17 cellular contexts compared by ENCODE assay signal in the genomic region with DNA sequence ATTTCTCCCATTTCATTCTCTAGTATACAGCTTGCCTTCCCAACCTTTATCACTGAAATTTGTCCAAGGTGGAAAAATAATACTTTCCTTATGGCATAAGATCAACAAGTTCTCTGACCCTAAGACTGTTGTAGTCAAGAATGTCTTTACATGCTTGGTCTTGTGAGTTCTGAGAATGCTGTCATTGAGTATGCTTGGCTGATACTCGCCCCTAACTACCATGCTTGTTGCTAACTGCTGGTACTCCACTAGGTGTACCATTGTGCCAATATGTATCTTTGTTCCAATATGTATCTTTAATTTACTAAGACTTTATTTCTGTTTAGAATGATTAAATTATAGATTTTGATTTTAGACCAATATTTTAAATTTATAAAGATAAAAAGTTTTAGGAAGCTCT.
A peak's percentile ranks its signal among the peaks of the same experiment; 100 is the strongest.
DNase-seq lines count a peak whose midpoint lies in the region; ATAC-seq, FAIRE-seq and TF ChIP-seq lines count a peak whose summit lies in the region.
"Had no signal": no experiment of that assay in that cellular context is flagged by ENCODE, and none has a peak within 500 bp of the region (broad histone marks: within the 10 kb centered on the region; RNA-seq: fewer than 3 reads in every experiment).

No MANE protein-coding gene starts in this region.

- H3K23ac ChIP-seq in H9 (ENCODE audit: insufficient read length, low read depth, low read length) = no peak overlapping the region

- H4K20me1 ChIP-seq in H9 (ENCODE audit: control insufficient read depth, insufficient read depth, insufficient read length) = no peaks in the 10 kb centered on the region
- H4K20me1 ChIP-seq: BLaER1 treated with 17β-estradiol and CSF1 and Interleukin-3, amounts not matched to agents 10 nM and 100 nM had no signal

- no peak overlapping the region for H2BK20ac ChIP-seq in H9 (ENCODE audit: low read depth, low read length, poor library complexity, severe bottlenecking)

- no CpG with 5 or more reads among the region's 1 CpG for WGBS in H9 (ENCODE audit: extremely low coverage, insufficient read length, low lambda C conversion rate)
- 93% methylated on average over 1 of the region's 1 CpG; no CpG with 5 or more reads in 1 of the 2 experiments for WGBS in endodermal cell (ENCODE audit: insufficient coverage in 1 of 2, insufficient read length in 1 of 2), 2 experiments

- H3K9me3 Mint-ChIP-seq in H9 = no peaks in the 10 kb centered on the region; a peak in 1 of 5 replicates
- no peaks in the 10 kb centered on the region for H3K9me3 Mint-ChIP-seq in endodermal cell
- H3K9me3 Mint-ChIP-seq in natural killer cell treated with Interleukin-12 subunit alpha and Interleukin-12 subunit beta and Interleukin-15 and Interleukin-18, amount 100 ng/mL, for 72 hours = peaks cover 17% of the 10 kb centered on the region

- H3K18ac ChIP-seq in H9 (ENCODE audit: insufficient read length, low read depth, low read length) = no peak overlapping the region

- H3K9ac ChIP-seq in H9 (ENCODE audit: extremely low read depth, insufficient read length, low read length) (no peak overlapping the region), endodermal cell (ENCODE audit: extremely low read depth, low read length, poor library complexity, severe bottlenecking) (no peak overlapping the region)
- H3K9ac ChIP-seq: BLaER1 treated with 17β-estradiol and CSF1 and Interleukin-3, amounts not matched to agents 10 nM and 100 nM had no signal

- H3K36me3 Mint-ChIP-seq in H9 (ENCODE audit: insufficient read depth in 1 of 3, low read depth in 3 of 3) = no peaks in the 10 kb centered on the region
- no peaks in the 10 kb centered on the region for H3K36me3 Mint-ChIP-seq in endodermal cell (ENCODE audit: low read depth)
- H3K36me3 Mint-ChIP-seq in natural killer cell treated with Interleukin-12 subunit alpha and Interleukin-12 subunit beta and Interleukin-15 and Interleukin-18, amount 100 ng/mL, for 72 hours = no peaks in the 10 kb centered on the region
- H3K36me3 Mint-ChIP-seq: CD4-positive, CD25-positive, alpha-beta regulatory T cell; CD8-positive, alpha-beta memory T cell had no signal

- no peak overlapping the region for H3K4me3 ChIP-seq in endodermal cell (ENCODE audit: low read length)
- H3K4me3 ChIP-seq: BLaER1 treated with 17β-estradiol and CSF1 and Interleukin-3, amounts not matched to agents 10 nM and 100 nM; HAP-1 had no signal

- no peaks in the 10 kb centered on the region for H3K9me3 ChIP-seq in H9 (ENCODE audit: control insufficient read depth, low read depth, low read length)
- H3K9me3 ChIP-seq in endodermal cell (ENCODE audit: control insufficient read depth, low read length) = no peaks in the 10 kb centered on the region
- H3K9me3 ChIP-seq: BLaER1 treated with 17β-estradiol and CSF1 and Interleukin-3, amounts not matched to agents 10 nM and 100 nM; HAP-1 had no signal

- no peak for FAIRE-seq in RCC 7860 (lab: Jason Lieb, UNC)
- FAIRE-seq: H1 had no signal

- in situ Hi-C loops in SK-MEL-5 (cut with HindIII; ENCODE audit: low pct_unique_long_range_greater_than_20kb, low sequenced_read_pairs) = no loop called here

- no peak overlapping the region for H3K27ac ChIP-seq in H9 (ENCODE audit: insufficient read length, low read depth, low read length)
- no peak overlapping the region for H3K27ac ChIP-seq in endodermal cell (ENCODE audit: low read depth, low read length)
- H3K27ac ChIP-seq: BLaER1 treated with 17β-estradiol and CSF1 and Interleukin-3, amounts not matched to agents 10 nM and 100 nM; HL-60 had no signal

- TF ChIP-seq CTCF in H9 (conservative IDR thresholded peaks at IDR 0.05) (peak; percentile 29; the same call in 2 of the 3 replicates), endodermal cell (conservative IDR thresholded peaks at IDR 0.05) (peak; percentile 28)

- H3K4me1 ChIP-seq in H9 (ENCODE audit: insufficient read depth, low read length) (no peaks in the 10 kb centered on the region), endodermal cell (ENCODE audit: control insufficient read depth, insufficient read depth, low read length) (no peaks in the 10 kb centered on the region)
- H3K4me1 ChIP-seq: BLaER1 treated with 17β-estradiol and CSF1 and Interleukin-3, amounts not matched to agents 10 nM and 100 nM; HAP-1 had no signal

- no peaks in the 10 kb centered on the region for H3K27me3 ChIP-seq in H9 (ENCODE audit: insufficient read depth, low read length)
- H3K27me3 ChIP-seq in endodermal cell (ENCODE audit: control insufficient read depth, insufficient read depth, low read length, poor library complexity, severe bottlenecking) = no peaks in the 10 kb centered on the region
- H3K27me3 ChIP-seq: BLaER1 treated with 17β-estradiol and CSF1 and Interleukin-3, amounts not matched to agents 10 nM and 100 nM had no signal

- H2BK12ac ChIP-seq in H9 (ENCODE audit: insufficient read length, low read depth, low read length) = no peak overlapping the region

- H3K4me1 Mint-ChIP-seq in H9 (no peaks in the 10 kb centered on the region), endodermal cell (no peaks in the 10 kb centered on the region)
- no peaks in the 10 kb centered on the region for H3K4me1 Mint-ChIP-seq in natural killer cell treated with Interleukin-12 subunit alpha and Interleukin-12 subunit beta and Interleukin-15 and Interleukin-18, amount 100 ng/mL, for 72 hours (ENCODE audit: low read depth in 2 of 2)
- H3K4me1 Mint-ChIP-seq: B cell; CD4-positive, CD25-positive, alpha-beta regulatory T cell; CD8-positive, alpha-beta memory T cell had no signal

- no peak for ATAC-seq in GM21423 (IDR thresholded peaks at IDR 0.05; ENCODE audit: unreplicated experiment)
- ATAC-seq in natural killer cell treated with Interleukin-12 subunit alpha and Interleukin-12 subunit beta and Interleukin-15 and Interleukin-18, amount 100 ng/mL, for 72 hours = no peak

- no peaks in the 10 kb centered on the region for H3K27me3 Mint-ChIP-seq in H9 (ENCODE audit: low read depth)
- H3K27me3 Mint-ChIP-seq in endodermal cell (ENCODE audit: insufficient read depth) = no peaks in the 10 kb centered on the region
- no peaks in the 10 kb centered on the region for H3K27me3 Mint-ChIP-seq in natural killer cell treated with Interleukin-12 subunit alpha and Interleukin-12 subunit beta and Interleukin-15 and Interleukin-18, amount 100 ng/mL, for 72 hours
- H3K27me3 Mint-ChIP-seq: B cell; CD4-positive, CD25-positive, alpha-beta regulatory T cell had no signal

- H3K23me2 ChIP-seq in H9 (ENCODE audit: insufficient read length, low read depth, low read length, poor library complexity, severe bottlenecking) = no peaks in the 10 kb centered on the region

- H3K27ac Mint-ChIP-seq in H9 (no peak overlapping the region), endodermal cell (no peak overlapping the region)
- no peak overlapping the region for H3K27ac Mint-ChIP-seq in natural killer cell treated with Interleukin-12 subunit alpha and Interleukin-12 subunit beta and Interleukin-15 and Interleukin-18, amount 100 ng/mL, for 72 hours
- H3K27ac Mint-ChIP-seq: B cell; CD4-positive, CD25-positive, alpha-beta regulatory T cell; CD8-positive, alpha-beta memory T cell; HFFc6 had no signal

- no peak overlapping the region for H2AFZ ChIP-seq in H9 (ENCODE audit: low read length)

- no peak overlapping the region for H3K4ac ChIP-seq in H9 (ENCODE audit: low read depth, low read length)

- no peak overlapping the region for H3K4me2 ChIP-seq in H9 (ENCODE audit: insufficient read depth, insufficient read length, low read length)
- H3K4me2 ChIP-seq: BLaER1 treated with 17β-estradiol and CSF1 and Interleukin-3, amounts not matched to agents 10 nM and 100 nM had no signal

- no peaks in the 10 kb centered on the region for H3K79me2 ChIP-seq in H9 (ENCODE audit: insufficient read depth, low read length)

- H3K14ac ChIP-seq in H9 (ENCODE audit: insufficient read depth, low read length) = no peak overlapping the region

- no peak overlapping the region for H2BK120ac ChIP-seq in H9 (ENCODE audit: low read depth, low read length, poor library complexity, severe bottlenecking)

- DNase-seq in H9 (no peak), SK-MEL-5 (ENCODE audit: low read depth, low spot score) (peak; percentile 33), endodermal cell (no peak), RCC 7860 (ENCODE audit: low spot score) (no peak)
- no peak for DNase-seq in natural killer cell treated with Interleukin-12 subunit alpha and Interleukin-12 subunit beta and Interleukin-15 and Interleukin-18, amount 100 ng/mL, for 72 hours (ENCODE audit: low spot score)
- DNase-seq: CD4-positive, CD25-positive, alpha-beta regulatory T cell; CD8-positive, alpha-beta memory T cell; COR-L47; DMS79 treated with DMSO at 0.1 percent for 48 hours; GF-D8; HFFc6 had no signal

- H2AK5ac ChIP-seq in H9 (ENCODE audit: insufficient read length, low read length) = no peak overlapping the region

- no peak overlapping the region for H2BK15ac ChIP-seq in H9 (ENCODE audit: low read depth, low read length)

- H3K36me3 ChIP-seq in endodermal cell (ENCODE audit: control insufficient read depth, insufficient read depth, low read length) = no peaks in the 10 kb centered on the region
- H3K36me3 ChIP-seq: BLaER1 treated with 17β-estradiol and CSF1 and Interleukin-3, amounts not matched to agents 10 nM and 100 nM; HAP-1 had no signal

- H4K91ac ChIP-seq in H9 (ENCODE audit: insufficient read length, low read depth, low read length) = no peak overlapping the region

- H3T11ph ChIP-seq in H9 (ENCODE audit: low read length) = no peak overlapping the region

- H4K8ac ChIP-seq in H9 (replicated peaks; ENCODE audit: insufficient read length, low read depth, low read length) = no peak overlapping the region

- no peak overlapping the region for H3K56ac ChIP-seq in H9 (ENCODE audit: insufficient read length, low read depth, low read length)

- no peak overlapping the region for H3K4me3 Mint-ChIP-seq in H9
- no peak overlapping the region for H3K4me3 Mint-ChIP-seq in endodermal cell
- H3K4me3 Mint-ChIP-seq in natural killer cell treated with Interleukin-12 subunit alpha and Interleukin-12 subunit beta and Interleukin-15 and Interleukin-18, amount 100 ng/mL, for 72 hours = no peak overlapping the region
- H3K4me3 Mint-ChIP-seq: B cell; CD4-positive, CD25-positive, alpha-beta regulatory T cell; CD8-positive, alpha-beta memory T cell; HFFc6 had no signal

- no peak overlapping the region for H2BK5ac ChIP-seq in H9 (ENCODE audit: insufficient read length, low read length)

- no peak overlapping the region for H4K5ac ChIP-seq in H9 (ENCODE audit: insufficient read length, low read depth, low read length)

- H3K79me1 ChIP-seq in H9 (ENCODE audit: insufficient read depth, low read depth, low read length, poor library complexity, severe bottlenecking) = no peaks in the 10 kb centered on the region
